In genomic region chr18:28288784-28289183, GRCh38 we compare ENCODE assay signal across 11 cellular contexts.
"Had no signal": no experiment of that assay in that cellular context is flagged by ENCODE, and none has a peak within 500 bp of the region (broad histone marks: within the 10 kb centered on the region; RNA-seq: fewer than 3 reads in every experiment).

No MANE protein-coding gene starts in this region.

- H3K27ac ChIP-seq: GM23248 had no signal

- H2AFZ ChIP-seq: GM23248, GM23338 had no signal

- H3K9ac ChIP-seq: GM23248 had no signal

- H3K4me2 ChIP-seq: GM23338 had no signal

- H3K9me3 ChIP-seq: HAP-1 had no signal

- H3K36me3 ChIP-seq: HAP-1 had no signal

- DNase-seq: GM23248, GOT3, H7, H9, HCEC 1CT, HFFc6 had no signal

- FAIRE-seq: H1, H54 had no signal

- H3K4me3 ChIP-seq: GM23248, GM23338, HAP-1 had no signal

- ATAC-seq: GM23338, HCT116 had no signal
